ENCODE assay signal across 1 cellular context in the genomic region with DNA sequence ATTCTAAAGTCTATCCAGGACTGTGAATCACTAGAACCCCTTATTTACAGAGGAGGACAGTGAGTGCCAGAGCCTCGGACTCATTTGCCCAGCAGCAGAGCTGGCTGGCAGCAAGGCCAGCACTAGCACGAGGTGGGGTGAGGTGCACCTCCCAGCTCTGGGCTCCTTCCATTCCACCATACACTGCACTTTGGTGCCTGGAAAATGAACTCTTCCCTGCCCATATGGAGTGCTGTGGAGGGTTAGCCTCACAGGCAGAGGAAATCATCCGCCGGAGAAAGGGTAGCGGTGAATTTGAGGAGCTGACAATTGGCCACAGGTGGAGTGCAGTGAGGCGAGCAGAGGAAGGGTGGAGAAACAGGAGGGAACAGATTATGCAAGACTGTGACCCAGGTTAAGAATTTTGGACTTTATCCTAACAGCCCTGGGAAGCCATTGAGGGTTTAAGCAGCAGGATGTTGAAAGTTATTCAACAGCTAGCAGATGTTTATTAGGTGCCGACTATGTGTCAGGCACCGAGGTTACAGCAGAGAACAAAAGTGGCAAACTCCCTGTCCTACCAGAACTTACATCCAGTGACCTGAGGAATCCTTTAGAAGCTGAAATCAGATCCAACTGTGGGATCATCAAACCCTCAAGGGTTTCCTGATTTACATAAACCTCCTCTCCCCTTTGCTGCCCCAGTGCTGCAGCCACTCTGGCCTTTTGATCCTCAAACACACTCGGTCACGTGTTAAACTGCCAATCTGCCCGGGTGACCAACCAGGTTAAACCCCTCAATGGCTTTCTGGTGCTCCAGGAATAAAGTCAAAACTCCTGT.
A peak's percentile ranks its signal among the peaks of the same experiment; 100 is the strongest.
TF ChIP-seq lines count a peak whose summit lies in the region.

No MANE protein-coding gene starts in this region.

TF ChIP-seq in HepG2, 621 proteins besides CTCF, POLR2A, EP300 and RAD21 (continues in another document):
- TF ChIP-seq ZNF614 (CRISPR knock-in tag; IDR thresholded peaks at IDR 0.05; ENCODE audit: borderline replicate concordance) (peak; percentile 92; the same call in 1 of the 2 replicates), NFE2 (CRISPR knock-in tag; IDR thresholded peaks at IDR 0.05) (no peak), CENPX (CRISPR knock-in tag; IDR thresholded peaks at IDR 0.05) (no peak), HOXA5 (CRISPR knock-in tag; IDR thresholded peaks at IDR 0.05) (peak; percentile 90), NR1H2 (CRISPR knock-in tag; IDR thresholded peaks at IDR 0.05; ENCODE audit: borderline replicate concordance, low read depth) (no peak), ZKSCAN5 (CRISPR knock-in tag; IDR thresholded peaks at IDR 0.05) (0 out of 2 replicates have a peak, but pooled peaks have one; percentile 29), RFXANK (CRISPR knock-in tag; IDR thresholded peaks at IDR 0.05) (peak; percentile 72; the same call in 1 of the 2 replicates), IKZF1 (IDR thresholded peaks at IDR 0.05) (no peak), ZBTB3 (CRISPR knock-in tag; IDR thresholded peaks at IDR 0.05; ENCODE audit: borderline replicate concordance, low read depth) (peak; percentile 76; the same call in 1 of the 2 replicates), THYN1 (CRISPR knock-in tag; IDR thresholded peaks at IDR 0.05; ENCODE audit: borderline replicate concordance, low read depth) (peak; percentile 18; the same call in 1 of the 2 replicates), SP1 (IDR thresholded peaks at IDR 0.05) (no peak), SP1 (CRISPR knock-in tag; IDR thresholded peaks at IDR 0.05) (no peak; the same call in 1 of the 2 replicates), TOE1 (CRISPR knock-in tag; IDR thresholded peaks at IDR 0.05) (no peak), TRIM24 (CRISPR knock-in tag; IDR thresholded peaks at IDR 0.05) (peak; percentile 67; the same call in 1 of the 2 replicates), EZH2 (conservative IDR thresholded peaks at IDR 0.05; ENCODE audit: low read depth, low read length) (no peak), ELF4 (CRISPR knock-in tag; IDR thresholded peaks at IDR 0.05; ENCODE audit: borderline replicate concordance) (no peak; the same call in 1 of the 2 replicates), SOX5 (CRISPR knock-in tag; IDR thresholded peaks at IDR 0.05; ENCODE audit: borderline replicate concordance) (peak; percentile 85), NFE2L1 (CRISPR knock-in tag; IDR thresholded peaks at IDR 0.05; ENCODE audit: borderline replicate concordance) (no peak), AKAP8 (CRISPR knock-in tag; IDR thresholded peaks at IDR 0.05) (peak; percentile 35; the same call in 1 of the 2 replicates), SRSF9 (IDR thresholded peaks at IDR 0.05; ENCODE audit: borderline replicate concordance, insufficient read depth, low read depth, low read length, poor library complexity, severe bottlenecking) (no peak), ZNF878 (CRISPR knock-in tag; IDR thresholded peaks at IDR 0.05) (peak; percentile 74; the same call in 1 of the 2 replicates), ZMAT3 (CRISPR knock-in tag; conservative IDR thresholded peaks at IDR 0.05) (no peak), ZNF207 (IDR thresholded peaks at IDR 0.05; ENCODE audit: borderline replicate concordance) (no peak), MYC (CRISPR knock-in tag; IDR thresholded peaks at IDR 0.05; ENCODE audit: borderline replicate concordance) (peak; percentile 92)
- TF ChIP-seq, protein P1, sequence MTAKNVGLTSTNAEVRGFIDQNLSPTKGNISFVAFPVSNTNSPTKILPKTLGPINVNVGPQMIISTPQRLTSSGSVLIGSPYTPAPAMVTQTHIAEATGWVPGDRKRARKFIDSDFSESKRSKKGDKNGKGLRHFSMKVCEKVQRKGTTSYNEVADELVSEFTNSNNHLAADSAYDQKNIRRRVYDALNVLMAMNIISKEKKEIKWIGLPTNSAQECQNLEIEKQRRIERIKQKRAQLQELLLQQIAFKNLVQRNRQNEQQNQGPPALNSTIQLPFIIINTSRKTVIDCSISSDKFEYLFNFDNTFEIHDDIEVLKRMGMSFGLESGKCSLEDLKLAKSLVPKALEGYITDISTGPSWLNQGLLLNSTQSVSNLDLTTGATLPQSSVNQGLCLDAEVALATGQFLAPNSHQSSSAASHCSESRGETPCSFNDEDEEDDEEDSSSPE (CRISPR knock-in tag; IDR thresholded peaks at IDR 0.05), result peak; percentile 73
- TF ChIP-seq, protein P2, sequence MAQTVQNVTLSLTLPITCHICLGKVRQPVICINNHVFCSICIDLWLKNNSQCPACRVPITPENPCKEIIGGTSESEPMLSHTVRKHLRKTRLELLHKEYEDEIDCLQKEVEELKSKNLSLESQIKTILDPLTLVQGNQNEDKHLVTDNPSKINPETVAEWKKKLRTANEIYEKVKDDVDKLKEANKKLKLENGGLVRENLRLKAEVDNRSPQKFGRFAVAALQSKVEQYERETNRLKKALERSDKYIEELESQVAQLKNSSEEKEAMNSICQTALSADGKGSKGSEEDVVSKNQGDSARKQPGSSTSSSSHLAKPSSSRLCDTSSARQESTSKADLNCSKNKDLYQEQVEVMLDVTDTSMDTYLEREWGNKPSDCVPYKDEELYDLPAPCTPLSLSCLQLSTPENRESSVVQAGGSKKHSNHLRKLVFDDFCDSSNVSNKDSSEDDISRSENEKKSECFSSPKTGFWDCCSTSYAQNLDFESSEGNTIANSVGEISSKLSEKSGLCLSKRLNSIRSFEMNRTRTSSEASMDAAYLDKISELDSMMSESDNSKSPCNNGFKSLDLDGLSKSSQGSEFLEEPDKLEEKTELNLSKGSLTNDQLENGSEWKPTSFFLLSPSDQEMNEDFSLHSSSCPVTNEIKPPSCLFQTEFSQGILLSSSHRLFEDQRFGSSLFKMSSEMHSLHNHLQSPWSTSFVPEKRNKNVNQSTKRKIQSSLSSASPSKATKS (CRISPR knock-in tag; IDR thresholded peaks at IDR 0.05), result no peak
- TF ChIP-seq, protein P3, sequence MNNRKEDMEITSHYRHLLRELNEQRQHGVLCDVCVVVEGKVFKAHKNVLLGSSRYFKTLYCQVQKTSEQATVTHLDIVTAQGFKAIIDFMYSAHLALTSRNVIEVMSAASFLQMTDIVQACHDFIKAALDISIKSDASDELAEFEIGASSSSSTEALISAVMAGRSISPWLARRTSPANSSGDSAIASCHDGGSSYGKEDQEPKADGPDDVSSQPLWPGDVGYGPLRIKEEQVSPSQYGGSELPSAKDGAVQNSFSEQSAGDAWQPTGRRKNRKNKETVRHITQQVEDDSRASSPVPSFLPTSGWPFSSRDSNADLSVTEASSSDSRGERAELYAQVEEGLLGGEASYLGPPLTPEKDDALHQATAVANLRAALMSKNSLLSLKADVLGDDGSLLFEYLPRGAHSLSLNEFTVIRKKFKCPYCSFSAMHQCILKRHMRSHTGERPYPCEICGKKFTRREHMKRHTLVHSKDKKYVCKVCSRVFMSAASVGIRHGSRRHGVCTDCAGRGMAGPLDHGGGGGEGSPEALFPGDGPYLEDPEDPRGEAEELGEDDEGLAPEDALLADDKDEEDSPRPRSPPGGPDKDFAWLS (CRISPR knock-in tag; IDR thresholded peaks at IDR 0.05; ENCODE audit: borderline replicate concordance), result no peak; the same call in 1 of the 2 replicates
- TF ChIP-seq, protein P4, sequence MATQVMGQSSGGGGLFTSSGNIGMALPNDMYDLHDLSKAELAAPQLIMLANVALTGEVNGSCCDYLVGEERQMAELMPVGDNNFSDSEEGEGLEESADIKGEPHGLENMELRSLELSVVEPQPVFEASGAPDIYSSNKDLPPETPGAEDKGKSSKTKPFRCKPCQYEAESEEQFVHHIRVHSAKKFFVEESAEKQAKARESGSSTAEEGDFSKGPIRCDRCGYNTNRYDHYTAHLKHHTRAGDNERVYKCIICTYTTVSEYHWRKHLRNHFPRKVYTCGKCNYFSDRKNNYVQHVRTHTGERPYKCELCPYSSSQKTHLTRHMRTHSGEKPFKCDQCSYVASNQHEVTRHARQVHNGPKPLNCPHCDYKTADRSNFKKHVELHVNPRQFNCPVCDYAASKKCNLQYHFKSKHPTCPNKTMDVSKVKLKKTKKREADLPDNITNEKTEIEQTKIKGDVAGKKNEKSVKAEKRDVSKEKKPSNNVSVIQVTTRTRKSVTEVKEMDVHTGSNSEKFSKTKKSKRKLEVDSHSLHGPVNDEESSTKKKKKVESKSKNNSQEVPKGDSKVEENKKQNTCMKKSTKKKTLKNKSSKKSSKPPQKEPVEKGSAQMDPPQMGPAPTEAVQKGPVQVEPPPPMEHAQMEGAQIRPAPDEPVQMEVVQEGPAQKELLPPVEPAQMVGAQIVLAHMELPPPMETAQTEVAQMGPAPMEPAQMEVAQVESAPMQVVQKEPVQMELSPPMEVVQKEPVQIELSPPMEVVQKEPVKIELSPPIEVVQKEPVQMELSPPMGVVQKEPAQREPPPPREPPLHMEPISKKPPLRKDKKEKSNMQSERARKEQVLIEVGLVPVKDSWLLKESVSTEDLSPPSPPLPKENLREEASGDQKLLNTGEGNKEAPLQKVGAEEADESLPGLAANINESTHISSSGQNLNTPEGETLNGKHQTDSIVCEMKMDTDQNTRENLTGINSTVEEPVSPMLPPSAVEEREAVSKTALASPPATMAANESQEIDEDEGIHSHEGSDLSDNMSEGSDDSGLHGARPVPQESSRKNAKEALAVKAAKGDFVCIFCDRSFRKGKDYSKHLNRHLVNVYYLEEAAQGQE (IDR thresholded peaks at IDR 0.05; ENCODE audit: borderline replicate concordance in 1 of 2, low read depth in 1 of 2, low read length in 2 of 2), result peak in 1 of 2 experiments; percentile 60; a peak in 1 of 4 replicates
- TF ChIP-seq, protein P5, sequence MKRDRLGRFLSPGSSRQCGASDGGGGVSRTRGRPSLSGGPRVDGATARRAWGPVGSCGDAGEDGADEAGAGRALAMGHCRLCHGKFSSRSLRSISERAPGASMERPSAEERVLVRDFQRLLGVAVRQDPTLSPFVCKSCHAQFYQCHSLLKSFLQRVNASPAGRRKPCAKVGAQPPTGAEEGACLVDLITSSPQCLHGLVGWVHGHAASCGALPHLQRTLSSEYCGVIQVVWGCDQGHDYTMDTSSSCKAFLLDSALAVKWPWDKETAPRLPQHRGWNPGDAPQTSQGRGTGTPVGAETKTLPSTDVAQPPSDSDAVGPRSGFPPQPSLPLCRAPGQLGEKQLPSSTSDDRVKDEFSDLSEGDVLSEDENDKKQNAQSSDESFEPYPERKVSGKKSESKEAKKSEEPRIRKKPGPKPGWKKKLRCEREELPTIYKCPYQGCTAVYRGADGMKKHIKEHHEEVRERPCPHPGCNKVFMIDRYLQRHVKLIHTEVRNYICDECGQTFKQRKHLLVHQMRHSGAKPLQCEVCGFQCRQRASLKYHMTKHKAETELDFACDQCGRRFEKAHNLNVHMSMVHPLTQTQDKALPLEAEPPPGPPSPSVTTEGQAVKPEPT (CRISPR knock-in tag; IDR thresholded peaks at IDR 0.05; ENCODE audit: low read depth), result peak; percentile 40; the same call in 1 of the 2 replicates
- TF ChIP-seq, protein P6, sequence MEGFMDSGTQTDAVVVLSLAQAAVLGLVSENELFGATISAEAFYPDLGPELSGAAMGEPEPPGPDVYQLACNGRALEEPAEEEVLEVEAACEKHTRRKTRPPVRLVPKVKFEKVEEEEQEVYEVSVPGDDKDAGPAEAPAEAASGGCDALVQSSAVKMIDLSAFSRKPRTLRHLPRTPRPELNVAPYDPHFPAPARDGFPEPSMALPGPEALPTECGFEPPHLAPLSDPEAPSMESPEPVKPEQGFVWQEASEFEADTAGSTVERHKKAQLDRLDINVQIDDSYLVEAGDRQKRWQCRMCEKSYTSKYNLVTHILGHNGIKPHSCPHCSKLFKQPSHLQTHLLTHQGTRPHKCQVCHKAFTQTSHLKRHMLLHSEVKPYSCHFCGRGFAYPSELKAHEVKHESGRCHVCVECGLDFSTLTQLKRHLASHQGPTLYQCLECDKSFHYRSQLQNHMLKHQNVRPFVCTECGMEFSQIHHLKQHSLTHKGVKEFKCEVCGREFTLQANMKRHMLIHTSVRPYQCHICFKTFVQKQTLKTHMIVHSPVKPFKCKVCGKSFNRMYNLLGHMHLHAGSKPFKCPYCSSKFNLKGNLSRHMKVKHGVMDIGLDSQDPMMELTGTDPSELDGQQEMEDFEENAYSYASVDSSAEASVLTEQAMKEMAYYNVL (CRISPR knock-in tag; IDR thresholded peaks at IDR 0.05; ENCODE audit: borderline replicate concordance), result no peak; the same call in 1 of the 2 replicates
- TF ChIP-seq, protein P7, sequence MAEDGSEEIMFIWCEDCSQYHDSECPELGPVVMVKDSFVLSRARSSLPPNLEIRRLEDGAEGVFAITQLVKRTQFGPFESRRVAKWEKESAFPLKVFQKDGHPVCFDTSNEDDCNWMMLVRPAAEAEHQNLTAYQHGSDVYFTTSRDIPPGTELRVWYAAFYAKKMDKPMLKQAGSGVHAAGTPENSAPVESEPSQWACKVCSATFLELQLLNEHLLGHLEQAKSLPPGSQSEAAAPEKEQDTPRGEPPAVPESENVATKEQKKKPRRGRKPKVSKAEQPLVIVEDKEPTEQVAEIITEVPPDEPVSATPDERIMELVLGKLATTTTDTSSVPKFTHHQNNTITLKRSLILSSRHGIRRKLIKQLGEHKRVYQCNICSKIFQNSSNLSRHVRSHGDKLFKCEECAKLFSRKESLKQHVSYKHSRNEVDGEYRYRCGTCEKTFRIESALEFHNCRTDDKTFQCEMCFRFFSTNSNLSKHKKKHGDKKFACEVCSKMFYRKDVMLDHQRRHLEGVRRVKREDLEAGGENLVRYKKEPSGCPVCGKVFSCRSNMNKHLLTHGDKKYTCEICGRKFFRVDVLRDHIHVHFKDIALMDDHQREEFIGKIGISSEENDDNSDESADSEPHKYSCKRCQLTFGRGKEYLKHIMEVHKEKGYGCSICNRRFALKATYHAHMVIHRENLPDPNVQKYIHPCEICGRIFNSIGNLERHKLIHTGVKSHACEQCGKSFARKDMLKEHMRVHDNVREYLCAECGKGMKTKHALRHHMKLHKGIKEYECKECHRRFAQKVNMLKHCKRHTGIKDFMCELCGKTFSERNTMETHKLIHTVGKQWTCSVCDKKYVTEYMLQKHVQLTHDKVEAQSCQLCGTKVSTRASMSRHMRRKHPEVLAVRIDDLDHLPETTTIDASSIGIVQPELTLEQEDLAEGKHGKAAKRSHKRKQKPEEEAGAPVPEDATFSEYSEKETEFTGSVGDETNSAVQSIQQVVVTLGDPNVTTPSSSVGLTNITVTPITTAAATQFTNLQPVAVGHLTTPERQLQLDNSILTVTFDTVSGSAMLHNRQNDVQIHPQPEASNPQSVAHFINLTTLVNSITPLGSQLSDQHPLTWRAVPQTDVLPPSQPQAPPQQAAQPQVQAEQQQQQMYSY (CRISPR knock-in tag; IDR thresholded peaks at IDR 0.05), result peak; percentile 44; the same call in 1 of the 2 replicates
- TF ChIP-seq, protein P8, sequence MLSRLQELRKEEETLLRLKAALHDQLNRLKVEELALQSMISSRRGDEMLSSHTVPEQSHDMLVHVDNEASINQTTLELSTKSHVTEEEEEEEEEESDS (CRISPR knock-in tag; IDR thresholded peaks at IDR 0.05; ENCODE audit: borderline replicate concordance), result peak; percentile 82
- TF ChIP-seq, protein P9, sequence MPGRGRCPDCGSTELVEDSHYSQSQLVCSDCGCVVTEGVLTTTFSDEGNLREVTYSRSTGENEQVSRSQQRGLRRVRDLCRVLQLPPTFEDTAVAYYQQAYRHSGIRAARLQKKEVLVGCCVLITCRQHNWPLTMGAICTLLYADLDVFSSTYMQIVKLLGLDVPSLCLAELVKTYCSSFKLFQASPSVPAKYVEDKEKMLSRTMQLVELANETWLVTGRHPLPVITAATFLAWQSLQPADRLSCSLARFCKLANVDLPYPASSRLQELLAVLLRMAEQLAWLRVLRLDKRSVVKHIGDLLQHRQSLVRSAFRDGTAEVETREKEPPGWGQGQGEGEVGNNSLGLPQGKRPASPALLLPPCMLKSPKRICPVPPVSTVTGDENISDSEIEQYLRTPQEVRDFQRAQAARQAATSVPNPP (CRISPR knock-in tag; IDR thresholded peaks at IDR 0.05), result peak; percentile 87; the same call in 1 of the 2 replicates
